Comparison of ENCODE assay signal across 12 cellular contexts in genomic region chr14:102923201-102923919, GRCh38. TPM values are rescaled to one million over a fixed set of nuclear protein-coding genes. Genes with fewer than 3 reads are reported as not detected.
A peak's percentile ranks its signal among the peaks of the same experiment; 100 is the strongest.
DNase-seq lines count a peak whose midpoint lies in the region; ATAC-seq and TF ChIP-seq lines count a peak whose summit lies in the region.
"Had no signal": no experiment of that assay in that cellular context is flagged by ENCODE, and none has a peak within 500 bp of the region (broad histone marks: within the 10 kb centered on the region; RNA-seq: fewer than 3 reads in every experiment).

No MANE protein-coding gene starts in this region.

- H3K9me3 ChIP-seq in BLaER1 (peaks cover 19% of the 10 kb centered on the region), HUES6 (ENCODE audit: control insufficient read depth, insufficient read depth, low read depth, low read length) (no peaks in the 10 kb centered on the region), gastroesophageal sphincter (no peaks in the 10 kb centered on the region)
- no peaks in the 10 kb centered on the region for H3K9me3 ChIP-seq in naive thymus-derived CD4-positive, alpha-beta T cell (ENCODE audit: control insufficient read depth in 2 of 3, low read length in 3 of 3)
- H3K9me3 ChIP-seq: prostate gland had no signal

- no peak for TF ChIP-seq CTCF in gastroesophageal sphincter (IDR thresholded peaks at IDR 0.05)

- H3K27ac ChIP-seq in BLaER1, result no peak overlapping the region
- H3K27ac ChIP-seq in HUES6 (ENCODE audit: low read depth, low read length), result no peak overlapping the region
- H3K27ac ChIP-seq in naive thymus-derived CD4-positive, alpha-beta T cell (ENCODE audit: low read depth, low read length), result no peak overlapping the region
- H3K27ac ChIP-seq in gastroesophageal sphincter, result no peak overlapping the region
- H3K27ac ChIP-seq: prostate gland had no signal

- POLR2A ChIA-PET in naive thymus-derived CD4-positive, alpha-beta T cell (lab: Charles Lee), result no interaction called here

- H3K4me1 ChIP-seq in BLaER1 (peaks cover 20% of the 10 kb centered on the region), HUES6 (ENCODE audit: control insufficient read depth, insufficient read depth, low read length) (peaks cover 21% of the 10 kb centered on the region), gastroesophageal sphincter (peaks cover under 1 to 25% (median 13%) of the 10 kb centered on the region in 3 donors)
- H3K4me1 ChIP-seq in naive thymus-derived CD4-positive, alpha-beta T cell (ENCODE audit: control insufficient read depth in 2 of 2, insufficient read depth in 2 of 2, low read length in 2 of 2), result peaks cover 9 to 25% of the 10 kb centered on the region in 2 donors

- no peak for ATAC-seq in effector memory CD8-positive, alpha-beta T cell (replicated peaks)
- ATAC-seq in naive thymus-derived CD4-positive, alpha-beta T cell, result no peak
- ATAC-seq in HG03442 (IDR thresholded peaks at IDR 0.05; ENCODE audit: unreplicated experiment) (no peak), gastroesophageal sphincter (no peak), GM19467 (IDR thresholded peaks at IDR 0.05; ENCODE audit: unreplicated experiment) (no peak)

- H3K27me3 Mint-ChIP-seq in effector memory CD8-positive, alpha-beta T cell, result peaks cover 18 to 22% of the 10 kb centered on the region in 2 donors
- H3K27me3 Mint-ChIP-seq in naive thymus-derived CD4-positive, alpha-beta T cell, result peaks cover 0 to 41% (median 11%) of the 10 kb centered on the region in 5 donors

- H3K4me3 ChIP-seq in BLaER1 (no peak overlapping the region), HUES6 (ENCODE audit: low read depth, low read length) (peak overlapping the region; percentile 65), gastroesophageal sphincter (peak overlapping the region in 1 of 2 donors; percentile 40)
- no peak overlapping the region for H3K4me3 ChIP-seq in naive thymus-derived CD4-positive, alpha-beta T cell (ENCODE audit: low read length)
- H3K4me3 ChIP-seq: prostate gland had no signal

- no peak for TF ChIP-seq EP300 in gastroesophageal sphincter (IDR thresholded peaks at IDR 0.05)

- H3K27ac Mint-ChIP-seq in effector memory CD8-positive, alpha-beta T cell, result peak overlapping the region in 1 of 2 donors; percentile 11
- no peak overlapping the region for H3K27ac Mint-ChIP-seq in naive thymus-derived CD4-positive, alpha-beta T cell

- H3K9ac ChIP-seq in BLaER1, result no peak overlapping the region
- no peak overlapping the region for H3K9ac ChIP-seq in HUES6 (ENCODE audit: low read length)

- H4K20me1 ChIP-seq in BLaER1, result no peaks in the 10 kb centered on the region

- 0% methylated on average over 1 to 6 of the region's 53 CpGs for WGBS in gastroesophageal sphincter (ENCODE audit: low coverage in 1 of 2), 2 donors

- no peak for DNase-seq in effector memory CD8-positive, alpha-beta T cell
- DNase-seq in naive thymus-derived CD4-positive, alpha-beta T cell, result no peak
- no peak for DNase-seq in GF-D8 (lab: John Stamatoyannopoulos, UW)
- DNase-seq: activated effector memory CD4-positive, alpha-beta T cell treated with anti-CD3 and anti-CD28 coated beads, Interleukin-2, amount 50 U/mL, for 16 hours; GDM1; NCI-H187 had no signal

- TF ChIP-seq POLR2A in gastroesophageal sphincter (IDR thresholded peaks at IDR 0.05), result no peak

- peak overlapping the region; percentile 50 to 62 for H3K4me3 Mint-ChIP-seq in effector memory CD8-positive, alpha-beta T cell
- peak overlapping the region in 8 of 10 donors; percentile 5 to 70 (median 58) for H3K4me3 Mint-ChIP-seq in naive thymus-derived CD4-positive, alpha-beta T cell

- peaks cover 3% of the 10 kb centered on the region for H3K36me3 Mint-ChIP-seq in effector memory CD8-positive, alpha-beta T cell (ENCODE audit: insufficient read depth)
- H3K36me3 Mint-ChIP-seq in naive thymus-derived CD4-positive, alpha-beta T cell, result peaks cover 0 to 1% (median 0%) of the 10 kb centered on the region in 5 donors

- no peaks in the 10 kb centered on the region for H3K9me3 Mint-ChIP-seq in effector memory CD8-positive, alpha-beta T cell
- no peaks in the 10 kb centered on the region for H3K9me3 Mint-ChIP-seq in naive thymus-derived CD4-positive, alpha-beta T cell

- H3K4me1 Mint-ChIP-seq in effector memory CD8-positive, alpha-beta T cell (ENCODE audit: low read depth in 2 of 2), result peaks cover 0 to 9% of the 10 kb centered on the region in 2 donors
- H3K4me1 Mint-ChIP-seq in naive thymus-derived CD4-positive, alpha-beta T cell, result peaks cover under 1 to 20% (median 8%) of the 10 kb centered on the region in 7 donors

- no peaks in the 10 kb centered on the region for H3K36me3 ChIP-seq in BLaER1
- no peaks in the 10 kb centered on the region for H3K36me3 ChIP-seq in HUES6 (ENCODE audit: control insufficient read depth, insufficient read depth, low read length)
- no peaks in the 10 kb centered on the region for H3K36me3 ChIP-seq in naive thymus-derived CD4-positive, alpha-beta T cell (ENCODE audit: control insufficient read depth in 2 of 3, insufficient read depth in 3 of 3, low read length in 3 of 3)
- H3K36me3 ChIP-seq in gastroesophageal sphincter, result no peaks in the 10 kb centered on the region
- H3K36me3 ChIP-seq: prostate gland had no signal

- peaks cover 31% of the 10 kb centered on the region for H3K27me3 ChIP-seq in BLaER1
- H3K27me3 ChIP-seq in HUES6 (ENCODE audit: control insufficient read depth, insufficient read depth, low read length), result peaks cover 83% of the 10 kb centered on the region
- no peaks in the 10 kb centered on the region for H3K27me3 ChIP-seq in naive thymus-derived CD4-positive, alpha-beta T cell (ENCODE audit: control insufficient read depth in 2 of 2, insufficient read depth in 2 of 2, low read length in 2 of 2)
- peaks cover 77% of the 10 kb centered on the region for H3K27me3 ChIP-seq in gastroesophageal sphincter

- CTCF ChIA-PET in naive thymus-derived CD4-positive, alpha-beta T cell (lab: Charles Lee), result no interaction called here

- intact Hi-C loops in naive thymus-derived CD4-positive, alpha-beta T cell (cut with micrococcal nuclease), result no loop called here

- H3K4me2 ChIP-seq in BLaER1, result peak overlapping the region; percentile 12; the same call in 1 of the 2 replicates

RNA-seq across cellular contexts. Expression of gene AMN, which starts 0.9 kb away (rescaled TPM):
- 10 to 100 TPM in 2 of 5 experiments, 1 to 10 TPM in 2, under 1 TPM in 1; 0.53 to 11.0 (median 4.0) TPM for total RNA-seq in naive thymus-derived CD4-positive, alpha-beta T cell
- polyA plus RNA-seq in naive thymus-derived CD4-positive, alpha-beta T cell, result 1 to 10 TPM; 3.0 to 3.8 TPM
- total RNA-seq in gastroesophageal sphincter, result under 1 TPM in 1 of 4 donors, not detected in 3; 0.59 TPM
